In the genomic region with DNA sequence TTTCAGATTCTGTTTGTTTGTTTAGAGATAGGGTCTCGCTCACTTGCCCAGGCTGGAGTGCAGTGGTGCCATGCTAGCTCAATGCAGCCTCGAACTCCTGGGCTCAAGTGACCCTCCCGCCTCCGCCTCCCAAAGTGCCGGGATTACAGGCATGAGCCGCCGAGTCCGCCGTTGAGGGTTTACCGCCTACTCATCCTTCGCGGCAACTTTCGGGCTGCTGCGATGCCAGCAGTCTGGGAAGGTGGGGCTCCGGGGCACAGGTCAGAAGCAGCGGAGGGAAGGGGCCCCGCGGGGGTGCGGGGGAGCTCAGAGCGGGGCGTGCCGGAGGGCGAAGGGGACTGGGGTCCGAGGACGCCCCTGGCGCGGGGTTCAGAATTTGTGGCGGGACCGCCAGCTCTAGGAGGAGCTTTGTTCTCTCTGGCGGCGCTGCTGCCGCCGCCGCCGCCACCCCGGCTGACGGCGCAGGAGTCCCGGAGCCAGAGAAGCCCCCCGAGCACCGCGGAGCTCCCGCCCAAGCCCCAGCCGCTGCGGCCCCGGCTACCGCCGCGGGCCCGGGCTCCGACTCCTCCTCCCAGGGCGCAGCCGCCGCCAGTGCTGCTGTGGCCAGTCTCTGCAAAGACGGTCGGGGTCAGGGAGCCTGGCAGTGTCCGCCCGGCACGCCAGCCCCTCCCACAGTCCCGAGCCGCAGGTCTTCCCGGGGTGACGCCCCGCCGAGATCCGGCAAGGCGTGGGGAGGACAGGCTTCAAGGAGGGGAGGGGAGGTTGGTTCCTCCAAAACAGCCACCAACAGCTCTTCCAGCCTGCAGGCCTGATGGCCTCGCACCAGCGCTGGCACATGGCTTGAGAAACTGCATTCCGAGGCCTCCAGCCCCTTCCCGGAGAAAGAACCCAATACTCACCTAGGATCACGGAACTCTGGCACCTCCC, we compare ENCODE assay signal across 10 cellular contexts.
DNase-seq lines count a peak whose midpoint lies in the region; ATAC-seq lines count a peak whose summit lies in the region.
"Had no signal": no experiment of that assay in that cellular context is flagged by ENCODE, and none has a peak within 500 bp of the region (broad histone marks: within the 10 kb centered on the region; RNA-seq: fewer than 3 reads in every experiment).

No MANE protein-coding gene starts in this region.

- no peaks in the 10 kb centered on the region for H3K9me3 Mint-ChIP-seq in activated T-cell treated with anti-CD3 and anti-CD28 coated beads, Interleukin-2, amount 50 U/mL, for 24 hours

- H3K27me3 Mint-ChIP-seq in activated T-cell treated with anti-CD3 and anti-CD28 coated beads, Interleukin-2, amount 50 U/mL, for 24 hours, result peaks cover 41% of the 10 kb centered on the region

- peaks cover 13% of the 10 kb centered on the region for H3K4me1 Mint-ChIP-seq in activated T-cell treated with anti-CD3 and anti-CD28 coated beads, Interleukin-2, amount 50 U/mL, for 24 hours (ENCODE audit: low read depth)

- H3K9me3 ChIP-seq in HUES6 (ENCODE audit: control insufficient read depth, insufficient read depth, low read depth, low read length), result no peaks in the 10 kb centered on the region
- H3K9me3 ChIP-seq in iPS DF 6.9 (ENCODE audit: control insufficient read depth, insufficient read depth, low read length), result no peaks in the 10 kb centered on the region
- H3K9me3 ChIP-seq: tibial nerve had no signal

- no peak overlapping the region for H3K9ac ChIP-seq in HUES6 (ENCODE audit: low read length)

- peaks cover 56% of the 10 kb centered on the region for H3K27me3 ChIP-seq in HUES6 (ENCODE audit: control insufficient read depth, insufficient read depth, low read length)
- H3K27me3 ChIP-seq in iPS DF 6.9 (ENCODE audit: control insufficient read depth, insufficient read depth, low read length), result peaks cover 10% of the 10 kb centered on the region; the same call in 1 of the 2 replicates

- no peak overlapping the region for H3K27ac Mint-ChIP-seq in activated T-cell treated with anti-CD3 and anti-CD28 coated beads, Interleukin-2, amount 50 U/mL, for 24 hours

- ATAC-seq in GM19455 (IDR thresholded peaks at IDR 0.05; ENCODE audit: unreplicated experiment) (no peak), GM18520 (IDR thresholded peaks at IDR 0.05; ENCODE audit: unreplicated experiment) (no peak), HG03460 (IDR thresholded peaks at IDR 0.05; ENCODE audit: unreplicated experiment) (no peak)

- H3K4me1 ChIP-seq in HUES6 (ENCODE audit: control insufficient read depth, insufficient read depth, low read length) (peaks cover 4% of the 10 kb centered on the region; the same call in 1 of the 2 replicates), iPS DF 6.9 (ENCODE audit: control insufficient read depth, insufficient read depth, low read length) (peaks cover 2% of the 10 kb centered on the region; the same call in 1 of the 2 replicates)

- no peak overlapping the region for H3K27ac ChIP-seq in HUES6 (ENCODE audit: low read depth, low read length)
- H3K27ac ChIP-seq in iPS DF 6.9 (ENCODE audit: low read length), result no peak overlapping the region
- H3K27ac ChIP-seq: tibial nerve had no signal

- peak overlapping the region; percentile 61 for H3K4me3 Mint-ChIP-seq in activated T-cell treated with anti-CD3 and anti-CD28 coated beads, Interleukin-2, amount 50 U/mL, for 24 hours

- WGBS in iPS DF 6.9 (ENCODE audit: insufficient coverage, insufficient read length), result no CpG with 5 or more reads among the region's 72 CpGs

- H3K36me3 Mint-ChIP-seq in activated T-cell treated with anti-CD3 and anti-CD28 coated beads, Interleukin-2, amount 50 U/mL, for 24 hours (ENCODE audit: low read depth), result no peaks in the 10 kb centered on the region

- DNase-seq in activated T-cell treated with anti-CD3 and anti-CD28 coated beads, Interleukin-2, amount 50 U/mL, for 24 hours, result peak; percentile 55
- no peak for DNase-seq in iPS DF 6.9 (ENCODE audit: low read depth, low spot score)
- DNase-seq in stimulated activated CD4-positive, alpha-beta T cell treated with anti-CD3 and anti-CD28 coated beads, Interleukin-4, amount 100 ng/mL, for 1 hour, result peak; percentile 34
- DNase-seq in NCI-H774 (lab: John Stamatoyannopoulos, UW), result no peak
- DNase-seq: DND-41 had no signal

- H3K4me3 ChIP-seq in HUES6 (ENCODE audit: low read depth, low read length), result peak overlapping the region; percentile 56
- H3K4me3 ChIP-seq in iPS DF 6.9 (ENCODE audit: low read length), result peak overlapping the region; percentile 4; the same call in 1 of the 2 replicates

- H3K36me3 ChIP-seq in HUES6 (ENCODE audit: control insufficient read depth, insufficient read depth, low read length) (no peaks in the 10 kb centered on the region), iPS DF 6.9 (ENCODE audit: control insufficient read depth, insufficient read depth, low read length) (no peaks in the 10 kb centered on the region)
- H3K36me3 ChIP-seq: tibial nerve had no signal

Comparison
In these comparisons a context has a peak if more than half of its experiments do, and no peak if none do; other contexts are left out.
1. DNase-seq: peak in activated T-cell treated with anti-CD3 and anti-CD28 coated beads, Interleukin-2, amount 50 U/mL, for 24 hours (single experiment) and stimulated activated CD4-positive, alpha-beta T cell treated with anti-CD3 and anti-CD28 coated beads, Interleukin-4, amount 100 ng/mL, for 1 hour (single experiment); none in iPS DF 6.9 (single experiment) and NCI-H774 (single experiment).